In genomic region chr7:156167417-156167807, GRCh38 we compare ENCODE assay signal across 24 cellular contexts.
"Had no signal": no experiment of that assay in that cellular context is flagged by ENCODE, and none has a peak within 500 bp of the region (broad histone marks: within the 10 kb centered on the region; RNA-seq: fewer than 3 reads in every experiment).

No MANE protein-coding gene starts in this region.

- DNase-seq: activated B cell treated with CpG ODN at 0.5 μM for 24 hours; activated CD4-positive, alpha-beta T cell treated with anti-CD3 and anti-CD28 coated beads for 48 hours; activated CD4-positive, alpha-beta T cell treated with anti-CD3 and anti-CD28 coated beads, Interleukin-2, amount 50 U/mL, for 1 hour; activated CD4-positive, alpha-beta T cell treated with anti-CD3 and anti-CD28 coated beads, Interleukin-2, amount 50 U/mL, for 48 hours; activated CD8-positive, alpha-beta T cell treated with anti-CD3 and anti-CD28 coated beads for 36 hours; activated gamma-delta T cell treated with Interleukin-2 at 50 U/mL for 16 hours; activated naive CD4-positive, alpha-beta T cell treated with anti-CD3 and anti-CD28 coated beads, Interleukin-2, amount 50 U/mL, for 16 hours; activated naive CD4-positive, alpha-beta T cell treated with Interleukin-2 at 50 U/mL for 16 hours; activated T-cell treated with anti-CD3 and anti-CD28 coated beads, Interleukin-2, amount 50 U/mL, for 1 hour; activated T-cell treated with anti-CD3 and anti-CD28 coated beads, Interleukin-2, amount 50 U/mL, for 48 hours; amniotic stem cell; anterior cingulate cortex; brain microvascular endothelial cell; cortex of kidney; dermis blood vessel endothelial cell; effector CD4-positive, alpha-beta T cell; foreskin fibroblast; T-helper 1 cell; T-helper 17 cell; T1000; WERI-Rb-1 had no signal

- H3K27ac ChIP-seq: brain microvascular endothelial cell, WERI-Rb-1 had no signal

- H3K36me3 ChIP-seq: brain microvascular endothelial cell, WERI-Rb-1 had no signal

- FAIRE-seq: astrocyte, bronchial epithelial cell, frontal cortex had no signal

- H3K27me3 ChIP-seq: brain microvascular endothelial cell had no signal
